16 cellular contexts compared by ENCODE assay signal in the genomic region with DNA sequence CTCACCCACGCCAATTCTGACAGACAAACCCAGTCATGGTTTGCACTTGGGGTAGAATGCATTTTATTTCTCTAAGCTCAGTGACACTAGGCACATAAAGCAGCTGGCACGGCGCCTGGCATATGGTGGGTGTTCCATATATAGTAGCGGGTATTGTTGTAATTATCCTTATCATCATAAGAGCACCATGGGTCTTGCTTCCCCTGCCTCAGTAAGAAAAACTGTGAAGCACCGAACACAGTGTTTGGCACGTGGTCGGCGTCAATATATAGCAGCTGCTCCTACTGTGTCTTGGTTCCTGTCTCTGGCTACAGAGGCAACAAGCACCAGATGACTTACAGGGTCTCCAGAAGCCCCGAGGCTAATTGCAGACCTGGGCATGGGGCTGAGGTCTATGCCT.
DNase-seq lines count a peak whose midpoint lies in the region; ATAC-seq and TF ChIP-seq lines count a peak whose summit lies in the region.
"Had no signal": no experiment of that assay in that cellular context is flagged by ENCODE, and none has a peak within 500 bp of the region (broad histone marks: within the 10 kb centered on the region; RNA-seq: fewer than 3 reads in every experiment).

No MANE protein-coding gene starts in this region.

- CTCF ChIA-PET in OCI-LY7 (lab: Charles Lee; ENCODE audit: unreplicated experiment) = no interaction called here

- H4K20me1 ChIP-seq in OCI-LY7 (ENCODE audit: insufficient read depth, low read length) = no peaks in the 10 kb centered on the region
- H4K20me1 ChIP-seq: BLaER1 had no signal

- H3K9me3 ChIP-seq in OCI-LY7 (ENCODE audit: low read length) (no peaks in the 10 kb centered on the region), prostate gland (no peaks in the 10 kb centered on the region)

- DNase-seq in NCI-H2171 treated with DMSO at 0.1 percent for 48 hours (lab: John Stamatoyannopoulos, UW) (peak; percentile 43), NCI-H2171 (lab: John Stamatoyannopoulos, UW) (no peak), NCI-H524 (lab: John Stamatoyannopoulos, UW) (peak; percentile 78 to 79), OCI-LY7 (ENCODE audit: low spot score) (no peak), prostate gland (ENCODE audit: low spot score) (no peak)
- DNase-seq: CD8-positive, alpha-beta memory T cell; DMS79; HCEC 1CT; HFFc6 had no signal

- H3K36me3 ChIP-seq in OCI-LY7 (ENCODE audit: insufficient read depth, low read length) = no peaks in the 10 kb centered on the region
- H3K36me3 ChIP-seq in prostate gland = no peaks in the 10 kb centered on the region
- H3K36me3 ChIP-seq: BLaER1 had no signal

- H3K79me2 ChIP-seq in OCI-LY7 (ENCODE audit: insufficient read depth, low read depth, low read length) = no peaks in the 10 kb centered on the region

- BruUV-seq in OCI-LY7 (replicated peaks; lab: Mats Ljungman, UMichigan) = no TSS peak

- H3K9me2 ChIP-seq in OCI-LY7 (ENCODE audit: insufficient read depth, low read length) = no peaks in the 10 kb centered on the region

- TF ChIP-seq CTCF in OCI-LY7 (conservative IDR thresholded peaks at IDR 0.05; ENCODE audit: low read length) = no peak
- no peak for TF ChIP-seq CTCF in prostate gland (IDR thresholded peaks at IDR 0.05)

- POLR2A ChIA-PET in OCI-LY7 (lab: Charles Lee) = no interaction called here

- no peaks in the 10 kb centered on the region for H3K4me1 ChIP-seq in OCI-LY7 (ENCODE audit: insufficient read depth, low read length, poor library complexity, severe bottlenecking)
- H3K4me1 ChIP-seq in prostate gland (replicated peaks) = no peaks in the 10 kb centered on the region

- H2AFZ ChIP-seq in OCI-LY7 (ENCODE audit: low read length) = no peak overlapping the region

- H3K4me2 ChIP-seq in OCI-LY7 (ENCODE audit: low read length) = no peak overlapping the region
- H3K4me2 ChIP-seq: BLaER1 had no signal

- 93% methylated on average over 9 of the region's 9 CpGs for WGBS in prostate gland

- no peaks in the 10 kb centered on the region for H3K27me3 ChIP-seq in prostate gland (replicated peaks; ENCODE audit: insufficient read depth)
- H3K27me3 ChIP-seq: BLaER1 had no signal

- TF ChIP-seq POLR2A in prostate gland (IDR thresholded peaks at IDR 0.05) = no peak

- intact Hi-C loops in OCI-LY7 (cut with micrococcal nuclease; ENCODE audit: unreplicated experiment) = no loop called here
- intact Hi-C loops in prostate gland (cut with DNase I) = no loop called here

- H3K4me3 ChIP-seq in OCI-LY7 (ENCODE audit: low read depth, low read length, poor library complexity, severe bottlenecking) (no peak overlapping the region), prostate gland (no peak overlapping the region)
- H3K4me3 ChIP-seq: BLaER1, GM12878, K562 had no signal

- ATAC-seq in SK-N-SH treated with all-trans-retinoic acid at 6 μM for 48 hours = no peak
- no peak for ATAC-seq in GM18502 (IDR thresholded peaks at IDR 0.05; ENCODE audit: poor library complexity, unreplicated experiment)
- ATAC-seq: GM12878, K562 had no signal

- H3K27ac ChIP-seq in OCI-LY7 (ENCODE audit: low read depth, low read length, poor library complexity, severe bottlenecking) (no peak overlapping the region), prostate gland (no peak overlapping the region)
- H3K27ac ChIP-seq: 22Rv1, BLaER1, HL-60 had no signal

TF ChIP-seq in SK-N-SH treated with all-trans-retinoic acid at 6 μM for 48 hours, 23 proteins besides CTCF, POLR2A, EP300 and RAD21:
- TF ChIP-seq, protein P1, sequence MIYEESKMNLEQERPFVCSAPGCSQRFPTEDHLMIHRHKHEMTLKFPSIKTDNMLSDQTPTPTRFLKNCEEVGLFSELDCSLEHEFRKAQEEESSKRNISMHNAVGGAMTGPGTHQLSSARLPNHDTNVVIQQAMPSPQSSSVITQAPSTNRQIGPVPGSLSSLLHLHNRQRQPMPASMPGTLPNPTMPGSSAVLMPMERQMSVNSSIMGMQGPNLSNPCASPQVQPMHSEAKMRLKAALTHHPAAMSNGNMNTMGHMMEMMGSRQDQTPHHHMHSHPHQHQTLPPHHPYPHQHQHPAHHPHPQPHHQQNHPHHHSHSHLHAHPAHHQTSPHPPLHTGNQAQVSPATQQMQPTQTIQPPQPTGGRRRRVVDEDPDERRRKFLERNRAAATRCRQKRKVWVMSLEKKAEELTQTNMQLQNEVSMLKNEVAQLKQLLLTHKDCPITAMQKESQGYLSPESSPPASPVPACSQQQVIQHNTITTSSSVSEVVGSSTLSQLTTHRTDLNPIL (CRISPR knock-in tag; IDR thresholded peaks at IDR 0.05; ENCODE audit: low read depth) = no peak
- TF ChIP-seq TCF4 (CRISPR knock-in tag; IDR thresholded peaks at IDR 0.05; ENCODE audit: borderline replicate concordance) = 0 out of 2 replicates have a peak, but pooled peaks have one; percentile 12

Comparison
In these comparisons a context has a peak if more than half of its experiments do, and no peak if none do; other contexts are left out.
1. DNase-seq: peak in NCI-H2171 treated with DMSO at 0.1 percent for 48 hours (single experiment) and NCI-H524 (2 of 2); none in NCI-H2171 (single experiment), OCI-LY7 (single experiment) and prostate gland (single experiment).